15 cellular contexts compared by ENCODE assay signal in genomic region chr10:75606203-75606779, GRCh38.
DNase-seq lines count a peak whose midpoint lies in the region; ATAC-seq, FAIRE-seq and TF ChIP-seq lines count a peak whose summit lies in the region.
"Had no signal": no experiment of that assay in that cellular context is flagged by ENCODE, and none has a peak within 500 bp of the region (broad histone marks: within the 10 kb centered on the region; RNA-seq: fewer than 3 reads in every experiment).

No MANE protein-coding gene starts in this region.

- H3K4me1 ChIP-seq in left lung = peaks cover 0 to 4% of the 10 kb centered on the region in 2 donors

- H3K27ac Mint-ChIP-seq in natural killer cell = no peak overlapping the region
- H3K27ac Mint-ChIP-seq: progenitor cell of endocrine pancreas had no signal

- ATAC-seq in HG03039 (IDR thresholded peaks at IDR 0.05; ENCODE audit: unreplicated experiment) (peak; percentile 39), natural killer cell (no peak), left lung (no peak)
- ATAC-seq: lower lobe of right lung had no signal

- H3K27me3 Mint-ChIP-seq in natural killer cell (ENCODE audit: low read depth in 2 of 2) = peaks cover 9 to 18% of the 10 kb centered on the region in 2 donors
- H3K27me3 Mint-ChIP-seq: progenitor cell of endocrine pancreas had no signal

- H3K9me3 ChIP-seq in left lung = no peaks in the 10 kb centered on the region
- H3K9me3 ChIP-seq: lower lobe of right lung had no signal

- TF ChIP-seq CTCF in GM20000 (IDR thresholded peaks at IDR 0.05; ENCODE audit: extremely low read depth, missing control alignments) (no peak), bronchial epithelial cell (IDR thresholded peaks at IDR 0.05; ENCODE audit: insufficient read depth, low read length, severe bottlenecking) (no peak), dorsolateral prefrontal cortex (IDR thresholded peaks at IDR 0.05 in 54 of 56, conservative IDR thresholded peaks at IDR 0.05 in 2 of 56; ENCODE audit: low read depth in 1 of 56, partially characterized antibody in 56 of 56) (no peak), natural killer cell (IDR thresholded peaks at IDR 0.05) (no peak), left lung (IDR thresholded peaks at IDR 0.05) (no peak)

- no peaks in the 10 kb centered on the region for H3K9me3 Mint-ChIP-seq in natural killer cell

- H3K27me3 ChIP-seq in bronchial epithelial cell (ENCODE audit: control insufficient read depth, insufficient read depth, low read length) (no peaks in the 10 kb centered on the region), dorsolateral prefrontal cortex (peaks cover 0 to 5% (median 0%) of the 10 kb centered on the region in 45 donors), left lung (no peaks in the 10 kb centered on the region)

- FAIRE-seq in GM18507 (lab: Jason Lieb, UNC) (peak; percentile 89), bronchial epithelial cell (lab: Jason Lieb, UNC) (no peak)
- FAIRE-seq: G401.6 had no signal

- no peaks in the 10 kb centered on the region for H3K36me3 Mint-ChIP-seq in natural killer cell

- no peak overlapping the region for H3K4me3 ChIP-seq in bronchial epithelial cell (ENCODE audit: low read depth, low read length)
- H3K4me3 ChIP-seq in dorsolateral prefrontal cortex = no peak overlapping the region
- no peak overlapping the region for H3K4me3 ChIP-seq in left lung
- H3K4me3 ChIP-seq: lower lobe of right lung had no signal

- H3K4me3 Mint-ChIP-seq in natural killer cell = no peak overlapping the region

- no peaks in the 10 kb centered on the region for H3K36me3 ChIP-seq in bronchial epithelial cell (ENCODE audit: control insufficient read depth, insufficient read depth, low read length)
- H3K36me3 ChIP-seq in left lung = no peaks in the 10 kb centered on the region
- H3K36me3 ChIP-seq: lower lobe of right lung had no signal

- H3K27ac ChIP-seq in dorsolateral prefrontal cortex (no peak overlapping the region), left lung (no peak overlapping the region)
- H3K27ac ChIP-seq: lower lobe of right lung had no signal

- intact Hi-C loops in dorsolateral prefrontal cortex (cut with DNase I) = no loop called here
- intact Hi-C loops in natural killer cell (cut with micrococcal nuclease) = no loop called here
- intact Hi-C loops in left lung (cut with DNase I) = no loop called here

- no peaks in the 10 kb centered on the region for H3K4me1 Mint-ChIP-seq in natural killer cell

- DNase-seq in GM18507 (ENCODE audit: extremely low spot score, insufficient read length, low read depth) (no peak), GM20000 (ENCODE audit: low spot score) (peak; percentile 18), bronchial epithelial cell (ENCODE audit: low read depth) (peak; percentile 25), dorsolateral prefrontal cortex (no peak), natural killer cell (no peak), anterior cingulate cortex (lab: John Stamatoyannopoulos, UW) (no peak), left lung (no peak)
- DNase-seq: activated effector memory CD4-positive, alpha-beta T cell treated with Interleukin-2 at 50 U/mL for 16 hours; H7; lower lobe of right lung; NCI-H226; SIG-M5 had no signal

Comparison
In these comparisons a context has a peak if more than half of its experiments do, and no peak if none do; other contexts are left out.
1. DNase-seq: peak in GM20000 (single experiment) and bronchial epithelial cell (single experiment); none in GM18507 (single experiment), dorsolateral prefrontal cortex (0 of 10), natural killer cell (single experiment), anterior cingulate cortex (0 of 58) and left lung (0 of 2).